2 cellular contexts compared by ENCODE assay signal in the genomic region with DNA sequence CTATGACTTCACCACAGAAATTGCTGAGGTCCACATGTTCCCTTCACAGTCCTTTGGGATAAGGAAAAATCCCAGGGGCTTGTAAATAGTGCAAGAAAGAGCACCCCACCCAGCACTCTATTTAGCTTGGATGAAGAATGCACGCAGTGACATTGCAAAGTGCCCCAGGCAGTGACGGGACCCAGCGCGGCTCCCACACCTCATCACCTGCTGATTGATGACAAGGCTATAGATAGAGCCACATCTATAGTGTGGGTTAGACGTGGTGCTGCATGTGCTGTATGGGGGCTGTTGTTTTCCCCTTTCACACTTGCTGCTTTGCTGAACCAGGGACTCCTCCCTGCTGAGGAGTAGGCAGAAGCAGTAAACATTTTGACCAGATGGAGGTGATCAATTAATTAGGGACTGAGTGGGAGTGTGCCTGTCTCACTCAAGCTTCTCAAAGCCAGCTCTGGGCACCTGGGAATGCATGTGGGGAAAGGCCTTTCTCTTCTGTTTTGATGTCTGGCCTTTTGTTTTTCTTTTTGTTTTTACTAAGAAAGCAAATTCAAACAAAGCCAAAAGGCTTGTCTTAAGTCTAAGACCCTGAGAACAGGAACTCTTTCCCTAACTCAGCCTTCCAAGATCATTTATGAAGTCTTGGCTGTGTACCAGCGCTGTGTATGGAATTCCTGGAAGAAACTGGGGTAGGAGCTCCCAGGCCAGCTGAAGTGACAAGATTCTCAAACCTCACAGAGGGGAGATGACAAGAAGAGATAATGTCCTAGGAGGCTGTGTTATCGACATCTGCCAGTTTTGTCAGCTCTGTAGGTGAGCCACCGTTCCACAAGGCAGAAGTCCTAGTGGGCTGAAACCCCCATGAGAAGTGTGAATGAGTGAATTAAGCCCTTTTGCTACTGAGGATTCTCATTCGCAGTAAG.
TF ChIP-seq lines count a peak whose summit lies in the region.

No MANE protein-coding gene starts in this region.

TF ChIP-seq in HEK293, 187 proteins besides CTCF, POLR2A, EP300 and RAD21 (continued from another document):
- no peak for TF ChIP-seq ZBTB49 (tag by site-specific recombination; IDR thresholded peaks at IDR 0.05; ENCODE audit: low read depth)

TF ChIP-seq in K562, 482 proteins besides CTCF, POLR2A, EP300 and RAD21 (continued from another document):
- TF ChIP-seq ARID1B (IDR thresholded peaks at IDR 0.05): peak; percentile 54; the same call in 1 of the 2 replicates
- TF ChIP-seq PPARD (CRISPR knock-in tag; IDR thresholded peaks at IDR 0.05): no peak
- no peak for TF ChIP-seq SMARCC2 (IDR thresholded peaks at IDR 0.05; ENCODE audit: low read depth)
- TF ChIP-seq ZBTB49 (CRISPR knock-in tag; IDR thresholded peaks at IDR 0.05; ENCODE audit: borderline replicate concordance): no peak
- no peak for TF ChIP-seq MBD1 (CRISPR knock-in tag; IDR thresholded peaks at IDR 0.05)
- TF ChIP-seq TEAD4 (IDR thresholded peaks at IDR 0.05; ENCODE audit: low read length): peak; percentile 32; the same call in 1 of the 2 replicates
- TF ChIP-seq TEAD4 (CRISPR knock-in tag; IDR thresholded peaks at IDR 0.05; ENCODE audit: borderline replicate concordance): no peak
- no peak for TF ChIP-seq ETV5 (CRISPR knock-in tag; IDR thresholded peaks at IDR 0.05; ENCODE audit: low read depth)
- no peak for TF ChIP-seq ZNF583 (CRISPR knock-in tag; IDR thresholded peaks at IDR 0.05)
- peak; percentile 16 for TF ChIP-seq MEIS2 (IDR thresholded peaks at IDR 0.05; ENCODE audit: partially characterized antibody)
- TF ChIP-seq CREB3L1 (IDR thresholded peaks at IDR 0.05; ENCODE audit: borderline replicate concordance, low read depth): no peak
- TF ChIP-seq ZNF589 (CRISPR knock-in tag; IDR thresholded peaks at IDR 0.05; ENCODE audit: low read depth): no peak
- TF ChIP-seq TAF9B (IDR thresholded peaks at IDR 0.05; ENCODE audit: partially characterized antibody): no peak
- TF ChIP-seq ATF1 (CRISPR knock-in tag; IDR thresholded peaks at IDR 0.05): no peak
- no peak for TF ChIP-seq ATF1 (tag; IDR thresholded peaks at IDR 0.05)
- TF ChIP-seq, protein P1, sequence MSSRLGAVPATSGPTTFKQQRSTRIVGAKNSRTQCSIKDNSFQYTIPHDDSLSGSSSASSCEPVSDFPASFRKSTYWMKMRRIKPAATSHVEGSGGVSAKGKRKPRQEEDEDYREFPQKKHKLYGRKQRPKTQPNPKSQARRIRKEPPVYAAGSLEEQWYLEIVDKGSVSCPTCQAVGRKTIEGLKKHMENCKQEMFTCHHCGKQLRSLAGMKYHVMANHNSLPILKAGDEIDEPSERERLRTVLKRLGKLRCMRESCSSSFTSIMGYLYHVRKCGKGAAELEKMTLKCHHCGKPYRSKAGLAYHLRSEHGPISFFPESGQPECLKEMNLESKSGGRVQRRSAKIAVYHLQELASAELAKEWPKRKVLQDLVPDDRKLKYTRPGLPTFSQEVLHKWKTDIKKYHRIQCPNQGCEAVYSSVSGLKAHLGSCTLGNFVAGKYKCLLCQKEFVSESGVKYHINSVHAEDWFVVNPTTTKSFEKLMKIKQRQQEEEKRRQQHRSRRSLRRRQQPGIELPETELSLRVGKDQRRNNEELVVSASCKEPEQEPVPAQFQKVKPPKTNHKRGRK (tag; IDR thresholded peaks at IDR 0.05): no peak
- no peak for TF ChIP-seq IRF2 (CRISPR knock-in tag; IDR thresholded peaks at IDR 0.05)
- TF ChIP-seq CHD1 (IDR thresholded peaks at IDR 0.05; ENCODE audit: low read length): no peak
- TF ChIP-seq ZNF586 (CRISPR knock-in tag; conservative IDR thresholded peaks at IDR 0.05): no peak
- peak; percentile 22; the same call in 1 of the 2 replicates for TF ChIP-seq TAL1 (IDR thresholded peaks at IDR 0.05)
- TF ChIP-seq KLF16 (IDR thresholded peaks at IDR 0.05): no peak
- TF ChIP-seq HCFC1 (IDR thresholded peaks at IDR 0.05; ENCODE audit: low read depth, low read length): no peak
- no peak for TF ChIP-seq HDAC6 (IDR thresholded peaks at IDR 0.05; ENCODE audit: low read depth, low read length)
- TF ChIP-seq, protein P2, sequence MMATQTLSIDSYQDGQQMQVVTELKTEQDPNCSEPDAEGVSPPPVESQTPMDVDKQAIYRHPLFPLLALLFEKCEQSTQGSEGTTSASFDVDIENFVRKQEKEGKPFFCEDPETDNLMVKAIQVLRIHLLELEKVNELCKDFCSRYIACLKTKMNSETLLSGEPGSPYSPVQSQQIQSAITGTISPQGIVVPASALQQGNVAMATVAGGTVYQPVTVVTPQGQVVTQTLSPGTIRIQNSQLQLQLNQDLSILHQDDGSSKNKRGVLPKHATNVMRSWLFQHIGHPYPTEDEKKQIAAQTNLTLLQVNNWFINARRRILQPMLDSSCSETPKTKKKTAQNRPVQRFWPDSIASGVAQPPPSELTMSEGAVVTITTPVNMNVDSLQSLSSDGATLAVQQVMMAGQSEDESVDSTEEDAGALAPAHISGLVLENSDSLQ (IDR thresholded peaks at IDR 0.05): peak; percentile 43
- TF ChIP-seq, protein P3, sequence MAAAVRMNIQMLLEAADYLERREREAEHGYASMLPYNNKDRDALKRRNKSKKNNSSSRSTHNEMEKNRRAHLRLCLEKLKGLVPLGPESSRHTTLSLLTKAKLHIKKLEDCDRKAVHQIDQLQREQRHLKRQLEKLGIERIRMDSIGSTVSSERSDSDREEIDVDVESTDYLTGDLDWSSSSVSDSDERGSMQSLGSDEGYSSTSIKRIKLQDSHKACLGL (CRISPR knock-in tag; IDR thresholded peaks at IDR 0.05; ENCODE audit: borderline replicate concordance, poor library complexity, severe bottlenecking): no peak
